In genomic region chr17:47279062-47279801, GRCh38 we compare ENCODE assay signal across 8 cellular contexts. TPM values are rescaled to one million over a fixed set of nuclear protein-coding genes. Genes with fewer than 3 reads are reported as not detected.
A peak's percentile ranks its signal among the peaks of the same experiment; 100 is the strongest.
DNase-seq lines count a peak whose midpoint lies in the region; ATAC-seq and TF ChIP-seq lines count a peak whose summit lies in the region.

No MANE protein-coding gene starts in this region.

- peaks cover 6% of the 10 kb centered on the region for H3K4me1 Mint-ChIP-seq in T-helper 17 cell
- H3K4me1 Mint-ChIP-seq in glutamatergic neuron (ENCODE audit: low read depth, unreplicated experiment) = peaks cover 15% of the 10 kb centered on the region

- H3K27me3 Mint-ChIP-seq in T-helper 17 cell (peaks cover 27% of the 10 kb centered on the region), glutamatergic neuron (ENCODE audit: unreplicated experiment) (peaks cover 2% of the 10 kb centered on the region)

- intact Hi-C loops in sciatic nerve (cut with DNase I) = no loop called here

- H3K4me3 Mint-ChIP-seq in T-helper 17 cell (no peak overlapping the region), glutamatergic neuron (ENCODE audit: unreplicated experiment) (peak overlapping the region; percentile 10)

- H3K36me3 Mint-ChIP-seq in T-helper 17 cell (ENCODE audit: low read depth) (peaks cover 3% of the 10 kb centered on the region), glutamatergic neuron (ENCODE audit: unreplicated experiment) (no peaks in the 10 kb centered on the region)

- H3K27ac Mint-ChIP-seq in T-helper 17 cell = no peak overlapping the region
- no peak overlapping the region for H3K27ac Mint-ChIP-seq in glutamatergic neuron (ENCODE audit: unreplicated experiment)

- TF ChIP-seq CTCF in glutamatergic neuron (IDR thresholded peaks at IDR 0.05; ENCODE audit: partially characterized antibody, unreplicated experiment) = no peak

- no peak for DNase-seq in T-helper 17 cell
- DNase-seq in glutamatergic neuron = no peak
- DNase-seq in sciatic nerve (ENCODE audit: low spot score) = no peak
- DNase-seq in stimulated activated CD8-positive, alpha-beta memory T cell treated with anti-CD3 and anti-CD28 coated beads, Interleukin-4, amount 100 ng/mL, for 48 hours = no peak
- no peak for DNase-seq in erythroblast (lab: John Stamatoyannopoulos, UW)
- DNase-seq in NK-92 (lab: John Stamatoyannopoulos, UW; ENCODE audit: unreplicated experiment) = no peak

- TF ChIP-seq POLR2A in erythroblast (IDR thresholded peaks at IDR 0.05; ENCODE audit: low read length) = no peak

- H3K9me3 ChIP-seq in T-helper 17 cell (ENCODE audit: control insufficient read depth, low read length, poor library complexity, severe bottlenecking) = no peaks in the 10 kb centered on the region

- H3K9me3 Mint-ChIP-seq in glutamatergic neuron (ENCODE audit: unreplicated experiment) = no peaks in the 10 kb centered on the region

- ATAC-seq in GM19035 (IDR thresholded peaks at IDR 0.05; ENCODE audit: unreplicated experiment) (peak; percentile 71), HG03108 (IDR thresholded peaks at IDR 0.05; ENCODE audit: unreplicated experiment) (peak; percentile 63), T-helper 17 cell (peak; percentile 53), sciatic nerve (peak; percentile 78)

RNA-seq across cellular contexts. Expression of gene ITGB3, which starts 25.6 kb away (rescaled TPM):
- 100 to 1,000 TPM in 1 of 2 donors, 1 to 10 TPM in 1; 7.8 to 283 TPM for total RNA-seq in T-helper 17 cell
- not detected for total RNA-seq in glutamatergic neuron (ENCODE audit: unreplicated experiment)
- total RNA-seq in sciatic nerve = 30.2 TPM

RNA-seq across cellular contexts. Expression of gene EFCAB13, which starts 44.5 kb away (rescaled TPM):
- total RNA-seq in T-helper 17 cell (1 to 10 TPM; 6.8 to 9.2 TPM), glutamatergic neuron (ENCODE audit: unreplicated experiment) (3.3 TPM), sciatic nerve (24.5 TPM)
